ENCODE assay signal across 8 cellular contexts in genomic region chr5:10563132-10563939, GRCh38. TPM values are rescaled to one million over a fixed set of nuclear protein-coding genes. Genes with fewer than 3 reads are reported as not detected.
DNase-seq lines count a peak whose midpoint lies in the region; ATAC-seq, FAIRE-seq and TF ChIP-seq lines count a peak whose summit lies in the region.

No MANE protein-coding gene starts in this region.

- peak; percentile 30 to 72 (median 44) for DNase-seq in CD4-positive, alpha-beta memory T cell
- peak; percentile 56 for DNase-seq in HT1080 (ENCODE audit: low read depth)
- peak; percentile 60 for DNase-seq in activated CD4-positive, alpha-beta memory T cell treated with anti-CD3 and anti-CD28 coated beads, Interleukin-2, amount 10 ng/mL, durations not matched to agents 7 days and 5 days
- DNase-seq in fibroblast of the aortic adventitia (ENCODE audit: low read depth) = peak; percentile 44
- DNase-seq in osteocyte (ENCODE audit: extremely low spot score, unreplicated experiment) = no peak
- DNase-seq in urothelium cell line (ENCODE audit: low spot score) = peak; percentile 33
- DNase-seq in COLO829 (ENCODE audit: low spot score) = no peak

- TF ChIP-seq CTCF in fibroblast of the aortic adventitia (IDR thresholded peaks at IDR 0.05; ENCODE audit: insufficient read depth, low read length) (no peak), osteocyte (IDR thresholded peaks at IDR 0.05) (no peak)

- POLR2A ChIA-PET in CD4-positive, alpha-beta memory T cell (lab: Charles Lee; ENCODE audit: partially characterized antibody) = interaction anchor here (1.2 kb wide), 1 partner anchor 121 kb away, joined by 3 read pairs; no protein-coding TSS in a partner anchor
- POLR2A ChIA-PET in activated CD4-positive, alpha-beta memory T cell treated with anti-CD3 and anti-CD28 coated beads, Interleukin-2, amount 10 ng/mL, durations not matched to agents 7 days and 5 days (lab: Charles Lee) = interaction anchor here (0.6 to 1.4 kb wide), 9 partner anchors 10 to 210 kb away, joined by 3 to 7 read pairs (median 4); no protein-coding TSS in a partner anchor

- H3K9me3 ChIP-seq in CD4-positive, alpha-beta memory T cell (ENCODE audit: control insufficient read depth in 1 of 2, low read length in 2 of 2) = no peaks in the 10 kb centered on the region

- no peaks in the 10 kb centered on the region for H3K27me3 Mint-ChIP-seq in CD4-positive, alpha-beta memory T cell
- peaks cover 30% of the 10 kb centered on the region for H3K27me3 Mint-ChIP-seq in activated CD4-positive, alpha-beta memory T cell treated with anti-CD3 and anti-CD28 coated beads, Interleukin-2, amount 10 ng/mL, durations not matched to agents 7 days and 5 days
- H3K27me3 Mint-ChIP-seq in osteocyte (ENCODE audit: unreplicated experiment) = peaks cover 5% of the 10 kb centered on the region

- FAIRE-seq in urothelium cell line (lab: Jason Lieb, UNC) = no peak

- peak overlapping the region in 1 of 7 donors; percentile 41 for H3K27ac Mint-ChIP-seq in CD4-positive, alpha-beta memory T cell
- H3K27ac Mint-ChIP-seq in activated CD4-positive, alpha-beta memory T cell treated with anti-CD3 and anti-CD28 coated beads, Interleukin-2, amount 10 ng/mL, durations not matched to agents 7 days and 5 days = no peak overlapping the region
- H3K27ac Mint-ChIP-seq in osteocyte (ENCODE audit: unreplicated experiment) = no peak overlapping the region

- peaks cover 8 to 28% (median 19%) of the 10 kb centered on the region in 4 donors for H3K4me1 Mint-ChIP-seq in CD4-positive, alpha-beta memory T cell
- peaks cover 38% of the 10 kb centered on the region for H3K4me1 Mint-ChIP-seq in activated CD4-positive, alpha-beta memory T cell treated with anti-CD3 and anti-CD28 coated beads, Interleukin-2, amount 10 ng/mL, durations not matched to agents 7 days and 5 days
- peaks cover 28% of the 10 kb centered on the region for H3K4me1 Mint-ChIP-seq in osteocyte (ENCODE audit: unreplicated experiment)

- intact Hi-C loops in CD4-positive, alpha-beta memory T cell (cut with micrococcal nuclease) = no loop called here

- no peaks in the 10 kb centered on the region for H3K36me3 ChIP-seq in CD4-positive, alpha-beta memory T cell (ENCODE audit: insufficient read depth, low read length)

- H3K27me3 ChIP-seq in CD4-positive, alpha-beta memory T cell (ENCODE audit: insufficient read depth, low read length) = no peaks in the 10 kb centered on the region

- peak overlapping the region; percentile 31 to 74 (median 65) for H3K4me3 Mint-ChIP-seq in CD4-positive, alpha-beta memory T cell
- H3K4me3 Mint-ChIP-seq in activated CD4-positive, alpha-beta memory T cell treated with anti-CD3 and anti-CD28 coated beads, Interleukin-2, amount 10 ng/mL, durations not matched to agents 7 days and 5 days = peak overlapping the region; percentile 56
- H3K4me3 Mint-ChIP-seq in osteocyte (ENCODE audit: unreplicated experiment) = peak overlapping the region; percentile 54

- ATAC-seq in GM21381 (IDR thresholded peaks at IDR 0.05; ENCODE audit: unreplicated experiment) = peak; percentile 27

- H3K27ac ChIP-seq in CD4-positive, alpha-beta memory T cell (ENCODE audit: low read depth, low read length) = peak overlapping the region; percentile 74

- no peaks in the 10 kb centered on the region for H3K36me3 Mint-ChIP-seq in CD4-positive, alpha-beta memory T cell
- H3K36me3 Mint-ChIP-seq in activated CD4-positive, alpha-beta memory T cell treated with anti-CD3 and anti-CD28 coated beads, Interleukin-2, amount 10 ng/mL, durations not matched to agents 7 days and 5 days (ENCODE audit: low read depth) = no peaks in the 10 kb centered on the region
- no peaks in the 10 kb centered on the region for H3K36me3 Mint-ChIP-seq in osteocyte (ENCODE audit: unreplicated experiment)

- peaks cover 0 to 2% (median 0%) of the 10 kb centered on the region in 8 donors for H3K9me3 Mint-ChIP-seq in CD4-positive, alpha-beta memory T cell
- no peaks in the 10 kb centered on the region for H3K9me3 Mint-ChIP-seq in activated CD4-positive, alpha-beta memory T cell treated with anti-CD3 and anti-CD28 coated beads, Interleukin-2, amount 10 ng/mL, durations not matched to agents 7 days and 5 days
- no peaks in the 10 kb centered on the region for H3K9me3 Mint-ChIP-seq in osteocyte (ENCODE audit: unreplicated experiment)

- peak overlapping the region in 1 of 2 donors; percentile 54 for H3K4me3 ChIP-seq in CD4-positive, alpha-beta memory T cell (ENCODE audit: low read length in 2 of 2)
- peak overlapping the region; percentile 94 for H3K4me3 ChIP-seq in fibroblast of the aortic adventitia (ENCODE audit: low read depth, low read length)

- peaks cover 22% of the 10 kb centered on the region for H3K4me1 ChIP-seq in CD4-positive, alpha-beta memory T cell (ENCODE audit: insufficient read depth, low read length)

- CTCF ChIA-PET in CD4-positive, alpha-beta memory T cell (lab: Charles Lee; ENCODE audit: partially characterized antibody) = interaction anchor here (1.2 kb wide), 1 partner anchor 64 kb away, joined by 3 read pairs; no protein-coding TSS in a partner anchor
- CTCF ChIA-PET in activated CD4-positive, alpha-beta memory T cell treated with anti-CD3 and anti-CD28 coated beads, Interleukin-2, amount 10 ng/mL, durations not matched to agents 7 days and 5 days (lab: Charles Lee) = no interaction called here

RNA-seq across cellular contexts. Expression of gene ANKRD33B, which starts 0.5 kb away (rescaled TPM):
- 1 to 10 TPM; 2.0 to 2.3 TPM for total RNA-seq in CD4-positive, alpha-beta memory T cell
- under 1 TPM; 0.05 to 0.37 TPM for polyA plus RNA-seq in CD4-positive, alpha-beta memory T cell
- total RNA-seq in HT1080 (2014; rRNA removed; shearing (Covaris generic)) = 4.9 and 5.2 TPM in 2 replicates
- 6.5 and 7.7 TPM in 2 replicates for polyA plus RNA-seq in HT1080 (2015; cell fraction: cytosol; rRNA removed)
- polyA plus RNA-seq in HT1080 (2015; cell fraction: nucleus; rRNA removed) = 10.6 and 11.4 TPM in 2 replicates
- total RNA-seq in activated CD4-positive, alpha-beta memory T cell treated with anti-CD3 and anti-CD28 coated beads, Interleukin-2, amount 10 ng/mL, durations not matched to agents 7 days and 5 days = 1 to 10 TPM; 9.5 to 9.9 TPM
- total RNA-seq in fibroblast of the aortic adventitia (ENCODE audit: low replicate concordance) (8.3 and 11.3 TPM in 2 replicates), osteocyte (0.83 and 0.94 TPM in 2 replicates)

Comparison
In these comparisons a context has a peak if more than half of its experiments do, and no peak if none do; other contexts are left out.
1. DNase-seq: peak in CD4-positive, alpha-beta memory T cell (5 of 5), HT1080 (single experiment), activated CD4-positive, alpha-beta memory T cell treated with anti-CD3 and anti-CD28 coated beads, Interleukin-2, amount 10 ng/mL, durations not matched to agents 7 days and 5 days (single experiment), fibroblast of the aortic adventitia (single experiment) and urothelium cell line (single experiment); none in osteocyte (single experiment) and COLO829 (single experiment).
2. Peak in every context shown above with its lines, with median percentiles within 50 percentile points of each other: H3K4me3 Mint-ChIP-seq.